ENCODE assay signal across 34 cellular contexts in the genomic region with DNA sequence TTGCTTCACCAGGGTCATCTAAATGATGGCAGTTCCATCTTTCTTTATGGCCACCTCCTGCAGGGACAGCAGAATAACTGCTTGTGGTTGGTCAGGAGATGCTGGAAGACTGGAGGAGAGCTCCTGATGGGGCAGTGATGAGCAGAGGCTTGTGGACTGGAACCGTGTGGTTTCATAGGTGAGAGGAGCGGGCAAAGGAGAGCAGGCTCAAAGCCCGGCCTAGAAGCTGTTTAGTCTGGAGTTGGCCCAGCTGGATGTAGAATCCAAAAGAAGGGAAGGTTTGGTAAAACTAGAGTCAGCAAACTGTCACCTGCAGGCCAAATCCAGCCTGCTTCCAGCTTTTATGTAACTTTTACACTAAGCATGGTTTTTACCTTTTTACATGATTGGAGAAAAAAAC.
"Had no signal": no experiment of that assay in that cellular context is flagged by ENCODE, and none has a peak within 500 bp of the region (broad histone marks: within the 10 kb centered on the region; RNA-seq: fewer than 3 reads in every experiment).

No MANE protein-coding gene starts in this region.

- H3K36me3 Mint-ChIP-seq: activated naive CD8-positive, alpha-beta T cell had no signal

- DNase-seq: activated B cell treated with CpG ODN at 0.5 μM for 24 hours; activated CD4-positive, alpha-beta T cell treated with anti-CD3 and anti-CD28 coated beads for 48 hours; activated CD4-positive, alpha-beta T cell treated with anti-CD3 and anti-CD28 coated beads, Interleukin-2, amount 50 U/mL, for 1 hour; activated CD4-positive, alpha-beta T cell treated with anti-CD3 and anti-CD28 coated beads, Interleukin-2, amount 50 U/mL, for 48 hours; activated CD8-positive, alpha-beta memory T cell treated with anti-CD3 and anti-CD28 coated beads for 24 hours; activated CD8-positive, alpha-beta T cell treated with anti-CD3 and anti-CD28 coated beads for 36 hours; activated effector memory CD4-positive, alpha-beta T cell treated with Interleukin-2 at 50 U/mL for 16 hours; activated gamma-delta T cell treated with Interleukin-2 at 50 U/mL for 16 hours; activated naive CD4-positive, alpha-beta T cell treated with anti-CD3 and anti-CD28 coated beads, Interleukin-2, amount 50 U/mL, for 16 hours; activated naive CD4-positive, alpha-beta T cell treated with Interleukin-2 at 50 U/mL for 16 hours; activated T-cell treated with anti-CD3 and anti-CD28 coated beads, Interleukin-2, amount 50 U/mL, for 4 hours; amniotic stem cell; anterior cingulate cortex; brain microvascular endothelial cell; dorsolateral prefrontal cortex; effector memory CD4-positive, alpha-beta T cell; endodermal cell; foreskin keratinocyte; gastrocnemius medialis; glutamatergic neuron; T-helper 1 cell; T-helper 17 cell; T1000; WERI-Rb-1 had no signal

- H3K27ac ChIP-seq: brain microvascular endothelial cell, coronary artery, dorsolateral prefrontal cortex, foreskin keratinocyte, gastrocnemius medialis had no signal

- H3K27me3 Mint-ChIP-seq: activated B cell treated with CpG ODN at 0.5 μM for 24 hours; activated CD8-positive, alpha-beta T cell treated with anti-CD3 and anti-CD28 coated beads for 36 hours; activated naive CD8-positive, alpha-beta T cell; activated T-helper 17 cell treated with anti-CD3 and anti-CD28 coated beads, Interleukin-2, amount 50 U/mL, for 72 hours; central memory CD8-positive, alpha-beta T cell; dendritic cell treated with granulocyte-macrophage colony-stimulating factor and Interleukin-4, amounts not matched to agents 40 ng/mL and 50 ng/mL, for 4 days; T-helper 17 cell had no signal

- H3K4me1 Mint-ChIP-seq: activated T-helper 17 cell treated with anti-CD3 and anti-CD28 coated beads, Interleukin-2, amount 50 U/mL, for 72 hours; central memory CD8-positive, alpha-beta T cell; T-helper 17 cell had no signal

- H3K4me3 ChIP-seq: coronary artery, dorsolateral prefrontal cortex, gastrocnemius medialis had no signal

- H3K9me3 ChIP-seq: gastrocnemius medialis had no signal

- H3K4me1 ChIP-seq: foreskin keratinocyte, gastrocnemius medialis had no signal

- H3K36me3 ChIP-seq: brain microvascular endothelial cell, gastrocnemius medialis, WERI-Rb-1 had no signal

- H3K27ac Mint-ChIP-seq: activated B cell treated with CpG ODN at 0.5 μM for 24 hours; activated CD8-positive, alpha-beta T cell treated with anti-CD3 and anti-CD28 coated beads for 36 hours; activated naive CD8-positive, alpha-beta T cell; activated T-helper 17 cell treated with anti-CD3 and anti-CD28 coated beads, Interleukin-2, amount 50 U/mL, for 72 hours; dendritic cell treated with granulocyte-macrophage colony-stimulating factor and Interleukin-4, amounts not matched to agents 40 ng/mL and 50 ng/mL, for 4 days; endodermal cell; T-helper 17 cell; T-helper 2 cell treated with Interferon-gamma antibody and Interleukin-4, amounts not matched to agents 5 μg/mL and 100 μg/mL, for 36 hours had no signal

- H3K27me3 ChIP-seq: brain microvascular endothelial cell, dorsolateral prefrontal cortex, foreskin keratinocyte, gastrocnemius medialis had no signal

- ATAC-seq: activated CD4-positive, CD25-positive, alpha-beta regulatory T cell treated with anti-CD3 and anti-CD28 coated beads, Interleukin-2, amount 50 U/mL, for 24 hours; activated CD8-positive, alpha-beta T cell treated with anti-CD3 and anti-CD28 coated beads for 36 hours; activated T-cell treated with anti-CD3 and anti-CD28 coated beads, Interleukin-2, amount 50 U/mL, for 4 hours; activated T-helper 17 cell treated with anti-CD3 and anti-CD28 coated beads, Interleukin-2, amount 50 U/mL, for 72 hours; esophagus mucosa; foreskin keratinocyte; gastrocnemius medialis; T-helper 17 cell had no signal

- H3K4me3 Mint-ChIP-seq: activated B cell treated with CpG ODN at 0.5 μM for 24 hours; activated CD8-positive, alpha-beta T cell treated with anti-CD3 and anti-CD28 coated beads for 36 hours; activated naive CD8-positive, alpha-beta T cell; activated T-cell treated with anti-CD3 and anti-CD28 coated beads, Interleukin-2, amount 50 U/mL, for 4 hours; activated T-helper 17 cell treated with anti-CD3 and anti-CD28 coated beads, Interleukin-2, amount 50 U/mL, for 72 hours; central memory CD8-positive, alpha-beta T cell; dendritic cell treated with granulocyte-macrophage colony-stimulating factor and Interleukin-4, amounts not matched to agents 40 ng/mL and 50 ng/mL, for 4 days; endodermal cell; T-helper 17 cell; T-helper 2 cell treated with Interferon-gamma antibody and Interleukin-4, amounts not matched to agents 5 μg/mL and 100 μg/mL, for 36 hours had no signal

- H3K9me3 Mint-ChIP-seq: activated CD8-positive, alpha-beta T cell treated with anti-CD3 and anti-CD28 coated beads for 36 hours; activated T-helper 17 cell treated with anti-CD3 and anti-CD28 coated beads, Interleukin-2, amount 50 U/mL, for 72 hours; dendritic cell treated with granulocyte-macrophage colony-stimulating factor and Interleukin-4, amounts not matched to agents 40 ng/mL and 50 ng/mL, for 4 days; T-helper 2 cell treated with Interferon-gamma antibody and Interleukin-4, amounts not matched to agents 5 μg/mL and 100 μg/mL, for 36 hours had no signal

- FAIRE-seq: astrocyte, bronchial epithelial cell had no signal
